Comparison of ENCODE assay signal across 20 cellular contexts in the genomic region with DNA sequence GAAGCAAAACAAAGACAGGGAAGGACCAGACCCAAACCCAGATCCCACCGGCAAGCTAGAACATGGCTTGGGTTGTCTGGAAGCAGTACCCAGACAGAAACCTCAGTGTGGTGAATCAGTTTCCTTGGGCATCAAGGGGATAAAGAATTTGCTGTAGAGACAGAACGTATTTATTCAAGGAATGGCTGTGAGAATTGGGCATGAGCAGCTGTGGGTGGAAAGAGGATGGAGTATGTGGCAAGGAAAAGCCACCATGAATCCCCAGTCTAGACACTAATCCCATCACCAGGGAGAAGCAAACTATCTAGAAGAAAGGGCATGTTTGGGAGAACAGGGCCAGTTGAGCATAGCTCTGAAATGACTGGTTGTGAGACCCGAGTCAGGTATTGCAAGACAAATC.
DNase-seq lines count a peak whose midpoint lies in the region; ATAC-seq, FAIRE-seq and TF ChIP-seq lines count a peak whose summit lies in the region.
"Had no signal": no experiment of that assay in that cellular context is flagged by ENCODE, and none has a peak within 500 bp of the region (broad histone marks: within the 10 kb centered on the region; RNA-seq: fewer than 3 reads in every experiment).

No MANE protein-coding gene starts in this region.

- H3K27me3 ChIP-seq in Panc1 (ENCODE audit: control insufficient read depth, insufficient read depth, low read length) (no peaks in the 10 kb centered on the region), osteoblast (ENCODE audit: insufficient read depth, low read length) (no peaks in the 10 kb centered on the region)
- H3K27me3 ChIP-seq: BLaER1 treated with 17β-estradiol and CSF1 and Interleukin-3, amounts not matched to agents 10 nM and 100 nM; hepatocyte; ovary; tibial nerve had no signal

- no peak for TF ChIP-seq POLR2A in GM12892 (IDR thresholded peaks at IDR 0.05; ENCODE audit: low read depth, low read length)
- no peak for TF ChIP-seq POLR2A in H54 (IDR thresholded peaks at IDR 0.05; ENCODE audit: low read depth, low read length)

- no peak overlapping the region for H3K4me3 ChIP-seq in Panc1 (ENCODE audit: low read depth in 2 of 2, low read length in 2 of 2)
- no peak overlapping the region for H3K4me3 ChIP-seq in osteoblast (ENCODE audit: insufficient read depth, low read length)
- H3K4me3 ChIP-seq: BLaER1 treated with 17β-estradiol and CSF1 and Interleukin-3, amounts not matched to agents 10 nM and 100 nM; GM23338; hepatocyte; ovary; skin epidermis; tibial nerve had no signal

- peaks cover 10% of the 10 kb centered on the region for H3K9me3 Mint-ChIP-seq in dendritic cell treated with granulocyte-macrophage colony-stimulating factor and Interleukin-4, amounts not matched to agents 40 ng/mL and 50 ng/mL, for 4 days

- no peaks in the 10 kb centered on the region for H3K36me3 Mint-ChIP-seq in dendritic cell treated with granulocyte-macrophage colony-stimulating factor and Interleukin-4, amounts not matched to agents 40 ng/mL and 50 ng/mL, for 4 days (ENCODE audit: low read depth)
- H3K36me3 Mint-ChIP-seq: mesothelial cell of epicardium had no signal

- DNase-seq in GM12892 (ENCODE audit: insufficient read length) (no peak), Panc1 (ENCODE audit: low read depth, low spot score) (no peak), osteoblast (ENCODE audit: insufficient read length, low spot score, missing footprints) (no peak), T-helper 2 cell (no peak), H54 (ENCODE audit: insufficient read length, low spot score) (no peak), COLO668 (lab: John Stamatoyannopoulos, UW; ENCODE audit: unreplicated experiment) (no peak)
- DNase-seq: activated naive CD8-positive, alpha-beta T cell treated with anti-CD3 and anti-CD28 coated beads, Interleukin-2, amount 10 ng/mL, durations not matched to agents 7 days and 5 days; DMS 273 treated with DMSO at 0.1 percent for 48 hours; kidney glomerular epithelial cell; MV-4-11; NCI-H2081 treated with DMSO at 0.1 percent for 48 hours; NCI-H510A; ovary had no signal

- BruUV-seq in Panc1 (replicated peaks; lab: Mats Ljungman, UMichigan), result no TSS peak

- H3K36me3 ChIP-seq in Panc1 (ENCODE audit: control insufficient read depth, insufficient read depth, low read length) (no peaks in the 10 kb centered on the region), osteoblast (ENCODE audit: insufficient read depth, low read length) (no peaks in the 10 kb centered on the region)
- H3K36me3 ChIP-seq: BLaER1 treated with 17β-estradiol and CSF1 and Interleukin-3, amounts not matched to agents 10 nM and 100 nM; ovary; tibial nerve had no signal

- no peak overlapping the region for H3K4me2 ChIP-seq in osteoblast (ENCODE audit: insufficient read depth, low read length)
- H3K4me2 ChIP-seq: GM23338, hepatocyte had no signal

- H4K20me1 ChIP-seq in osteoblast (ENCODE audit: insufficient read depth, low read length), result no peaks in the 10 kb centered on the region
- H4K20me1 ChIP-seq: BLaER1 treated with 17β-estradiol and CSF1 and Interleukin-3, amounts not matched to agents 10 nM and 100 nM had no signal

- CTCF ChIA-PET in Panc1 (lab: Charles Lee), result no interaction called here

- H3K79me2 ChIP-seq in osteoblast (ENCODE audit: insufficient read depth, low read length), result no peaks in the 10 kb centered on the region
- H3K79me2 ChIP-seq: hepatocyte had no signal

- H3K27ac ChIP-seq in Panc1 (ENCODE audit: low read length), result peak overlapping the region; percentile 82
- H3K27ac ChIP-seq in osteoblast (ENCODE audit: low read depth, low read length), result peak overlapping the region; percentile 88
- H3K27ac ChIP-seq: BLaER1 treated with 17β-estradiol and CSF1 and Interleukin-3, amounts not matched to agents 10 nM and 100 nM; hepatocyte; ovary; tibial nerve had no signal

- H2AFZ ChIP-seq in osteoblast (ENCODE audit: low read length), result peak overlapping the region; percentile 3
- H2AFZ ChIP-seq: GM23338, hepatocyte had no signal

- H3K4me1 ChIP-seq in Panc1 (ENCODE audit: control insufficient read depth, insufficient read depth, low read length), result peaks cover 31% of the 10 kb centered on the region
- H3K4me1 ChIP-seq in osteoblast (ENCODE audit: insufficient read depth, low read length), result peaks cover 21% of the 10 kb centered on the region

- no peak overlapping the region for H3K4me3 Mint-ChIP-seq in dendritic cell treated with granulocyte-macrophage colony-stimulating factor and Interleukin-4, amounts not matched to agents 40 ng/mL and 50 ng/mL, for 4 days
- H3K4me3 Mint-ChIP-seq: activated naive CD8-positive, alpha-beta T cell treated with anti-CD3 and anti-CD28 coated beads, Interleukin-2, amount 10 ng/mL, durations not matched to agents 7 days and 5 days; GM23338; mesothelial cell of epicardium had no signal

- in situ Hi-C loops in Panc1 (cut with HindIII; ENCODE audit: low pct_unique_long_range_greater_than_20kb, low sequenced_read_pairs), result no loop called here

- H3K9me3 ChIP-seq in Panc1 (ENCODE audit: control insufficient read depth, insufficient read depth, low read depth, low read length) (no peaks in the 10 kb centered on the region), osteoblast (ENCODE audit: low read depth, low read length) (peaks cover 4% of the 10 kb centered on the region)
- H3K9me3 ChIP-seq: ovary had no signal

- FAIRE-seq in GM12892 (lab: Jason Lieb, UNC) (peak; percentile 56), H54 (lab: Jason Lieb, UNC) (no peak)

- POLR2A ChIA-PET in Panc1 (lab: Charles Lee), result no interaction called here

- ATAC-seq in Panc1, result no peak
- ATAC-seq: GM23338 had no signal

- intact Hi-C loops in Panc1 (cut with micrococcal nuclease; ENCODE audit: unreplicated experiment), result no loop called here
- intact Hi-C loops in dendritic cell treated with granulocyte-macrophage colony-stimulating factor and Interleukin-4, amounts not matched to agents 40 ng/mL and 50 ng/mL, for 4 days (cut with micrococcal nuclease), result no loop called here

- peaks cover 2% of the 10 kb centered on the region for H3K27me3 Mint-ChIP-seq in dendritic cell treated with granulocyte-macrophage colony-stimulating factor and Interleukin-4, amounts not matched to agents 40 ng/mL and 50 ng/mL, for 4 days
- H3K27me3 Mint-ChIP-seq: activated naive CD8-positive, alpha-beta T cell treated with anti-CD3 and anti-CD28 coated beads, Interleukin-2, amount 10 ng/mL, durations not matched to agents 7 days and 5 days had no signal

- H3K4me1 Mint-ChIP-seq in dendritic cell treated with granulocyte-macrophage colony-stimulating factor and Interleukin-4, amounts not matched to agents 40 ng/mL and 50 ng/mL, for 4 days (ENCODE audit: low read depth), result peaks cover 74% of the 10 kb centered on the region

- no peak for TF ChIP-seq CTCF in Panc1 (IDR thresholded peaks at IDR 0.05)
- no peak for TF ChIP-seq CTCF in osteoblast (IDR thresholded peaks at IDR 0.05; ENCODE audit: extremely low read depth, low read depth, low read length)

- H3K27ac Mint-ChIP-seq in dendritic cell treated with granulocyte-macrophage colony-stimulating factor and Interleukin-4, amounts not matched to agents 40 ng/mL and 50 ng/mL, for 4 days, result peak overlapping the region; percentile 17
- H3K27ac Mint-ChIP-seq: activated naive CD8-positive, alpha-beta T cell treated with anti-CD3 and anti-CD28 coated beads, Interleukin-2, amount 10 ng/mL, durations not matched to agents 7 days and 5 days; GM23338; mesothelial cell of epicardium had no signal
